ENCODE assay signal across 15 cellular contexts in genomic region chr9:99167694-99168093, GRCh38. TPM values are rescaled to one million over a fixed set of nuclear protein-coding genes. Genes with fewer than 3 reads are reported as not detected.
DNase-seq lines count a peak whose midpoint lies in the region; ATAC-seq and TF ChIP-seq lines count a peak whose summit lies in the region.
"Had no signal": no experiment of that assay in that cellular context is flagged by ENCODE, and none has a peak within 500 bp of the region (broad histone marks: within the 10 kb centered on the region; RNA-seq: fewer than 3 reads in every experiment).

No MANE protein-coding gene starts in this region.

- DNase-seq in AML-193 (lab: John Stamatoyannopoulos, UW), result peak; percentile 40 to 46
- DNase-seq in GM06990 (ENCODE audit: extremely low read depth, insufficient read length), result peak; percentile 29
- DNase-seq in SKM-1 treated with dmso at 0.1 percent for 144 hours (lab: John Stamatoyannopoulos, UW; ENCODE audit: unreplicated experiment), result peak; percentile 40
- DNase-seq in smooth muscle cell (lab: John Stamatoyannopoulos, UW; ENCODE audit: unreplicated experiment), result no peak
- no peak for DNase-seq in effector memory CD4-positive, alpha-beta T cell
- DNase-seq in NCI-H2171 treated with DMSO at 0.1 percent for 48 hours (lab: John Stamatoyannopoulos, UW), result no peak
- DNase-seq: activated CD4-positive, alpha-beta memory T cell treated with anti-CD3 and anti-CD28 coated beads, Interleukin-2, amount 10 ng/mL, durations not matched to agents 7 days and 5 days; foreskin keratinocyte; kidney; posterior cingulate gyrus; stimulated activated CD4-positive, alpha-beta T cell treated with anti-CD3 and anti-CD28 coated beads, Interleukin-2, amount 100 ng/mL, for 48 hours; substantia nigra had no signal

- no peaks in the 10 kb centered on the region for H3K9me3 ChIP-seq in smooth muscle cell (replicated peaks; ENCODE audit: low read depth)
- H3K9me3 ChIP-seq in effector memory CD4-positive, alpha-beta T cell (ENCODE audit: control insufficient read depth, low read length), result no peaks in the 10 kb centered on the region

- H2AFZ ChIP-seq in smooth muscle cell (ENCODE audit: low read depth), result no peak overlapping the region

- 88% methylated on average over 3 of the region's 3 CpGs for WGBS in smooth muscle cell (ENCODE audit: low lambda C conversion rate)

- no peak overlapping the region for H3K4me2 ChIP-seq in smooth muscle cell

- peak; percentile 59 for ATAC-seq in HG02852 (IDR thresholded peaks at IDR 0.05; ENCODE audit: unreplicated experiment)
- no peak for ATAC-seq in GM18517 (IDR thresholded peaks at IDR 0.05; ENCODE audit: unreplicated experiment)
- ATAC-seq: foreskin keratinocyte, SK-N-SH treated with all-trans-retinoic acid at 6 μM for 48 hours had no signal

- no peaks in the 10 kb centered on the region for H4K20me1 ChIP-seq in smooth muscle cell (ENCODE audit: low read depth)

- peaks cover 45% of the 10 kb centered on the region for H3K4me1 ChIP-seq in smooth muscle cell (ENCODE audit: low read depth)
- H3K4me1 ChIP-seq in effector memory CD4-positive, alpha-beta T cell (ENCODE audit: control insufficient read depth, insufficient read depth, low read length, poor library complexity, severe bottlenecking), result no peaks in the 10 kb centered on the region
- H3K4me1 ChIP-seq: foreskin keratinocyte had no signal

- H3K9ac ChIP-seq in smooth muscle cell (ENCODE audit: low read depth), result no peak overlapping the region

- H3K4me3 ChIP-seq in GM06990 (replicated peaks; ENCODE audit: low read depth, low read length) (no peak overlapping the region), smooth muscle cell (no peak overlapping the region)
- no peak overlapping the region for H3K4me3 ChIP-seq in effector memory CD4-positive, alpha-beta T cell (ENCODE audit: insufficient read depth, low read depth, low read length, poor library complexity, severe bottlenecking)

- no peaks in the 10 kb centered on the region for H3K79me2 ChIP-seq in smooth muscle cell (ENCODE audit: low read depth)

- H3K27ac ChIP-seq in smooth muscle cell (ENCODE audit: low read depth), result no peak overlapping the region
- H3K27ac ChIP-seq in effector memory CD4-positive, alpha-beta T cell (ENCODE audit: insufficient read depth, low read length, poor library complexity, severe bottlenecking), result no peak overlapping the region
- H3K27ac ChIP-seq: foreskin keratinocyte had no signal

- TF ChIP-seq CTCF in GM06990 (IDR thresholded peaks at IDR 0.05; ENCODE audit: insufficient read depth, low read length, poor library complexity, severe bottlenecking), result no peak
- no peak for TF ChIP-seq CTCF in smooth muscle cell (IDR thresholded peaks at IDR 0.05; ENCODE audit: borderline replicate concordance, insufficient read depth, poor library complexity, severe bottlenecking)

- no peaks in the 10 kb centered on the region for H3K36me3 ChIP-seq in GM06990 (ENCODE audit: control insufficient read depth, insufficient read depth, low read length)
- no peaks in the 10 kb centered on the region for H3K36me3 ChIP-seq in smooth muscle cell (ENCODE audit: low read depth)
- no peaks in the 10 kb centered on the region for H3K36me3 ChIP-seq in effector memory CD4-positive, alpha-beta T cell (ENCODE audit: control insufficient read depth, insufficient read depth, low read length)

- H3F3A ChIP-seq in smooth muscle cell (ENCODE audit: low read depth), result no peaks in the 10 kb centered on the region

- H3K27me3 ChIP-seq in GM06990 (replicated peaks; ENCODE audit: control insufficient read depth, insufficient read depth, low read length) (no peaks in the 10 kb centered on the region), smooth muscle cell (ENCODE audit: low read depth) (no peaks in the 10 kb centered on the region)
- no peaks in the 10 kb centered on the region for H3K27me3 ChIP-seq in effector memory CD4-positive, alpha-beta T cell (replicated peaks; ENCODE audit: control insufficient read depth, insufficient read depth, low read length, poor library complexity, severe bottlenecking)

RNA-seq across cellular contexts. Expression of gene ALG2, which starts 54.0 kb away (rescaled TPM):
- total RNA-seq in smooth muscle cell, result 53.6 and 60.4 TPM in 2 replicates
- polyA plus RNA-seq in smooth muscle cell, result 50.1 and 53.9 TPM in 2 replicates

RNA-seq across cellular contexts. Expression of gene SEC61B, which starts 54.4 kb away (rescaled TPM):
- 334 and 385 TPM in 2 replicates for total RNA-seq in smooth muscle cell
- 471 and 549 TPM in 2 replicates for polyA plus RNA-seq in smooth muscle cell

Comparison
In these comparisons a context has a peak if more than half of its experiments do, and no peak if none do; other contexts are left out.
1. DNase-seq: peak in AML-193 (2 of 2), GM06990 (single experiment) and SKM-1 treated with dmso at 0.1 percent for 144 hours (single experiment); none in smooth muscle cell (single experiment), effector memory CD4-positive, alpha-beta T cell (0 of 3) and NCI-H2171 treated with DMSO at 0.1 percent for 48 hours (single experiment).